16 cellular contexts compared by ENCODE assay signal in genomic region chr2:191604154-191604553, GRCh38.
A peak's percentile ranks its signal among the peaks of the same experiment; 100 is the strongest.
DNase-seq lines count a peak whose midpoint lies in the region; ATAC-seq, FAIRE-seq and TF ChIP-seq lines count a peak whose summit lies in the region.
"Had no signal": no experiment of that assay in that cellular context is flagged by ENCODE, and none has a peak within 500 bp of the region (broad histone marks: within the 10 kb centered on the region; RNA-seq: fewer than 3 reads in every experiment).

No MANE protein-coding gene starts in this region.

- no peaks in the 10 kb centered on the region for H3K9me3 ChIP-seq in IMR-90 (ENCODE audit: control insufficient read depth, insufficient read depth, low read length)
- H3K9me3 ChIP-seq in astrocyte (ENCODE audit: insufficient read depth, low read depth, low read length): no peaks in the 10 kb centered on the region
- no peaks in the 10 kb centered on the region for H3K9me3 ChIP-seq in heart left ventricle
- H3K9me3 ChIP-seq: BLaER1, Caco-2 had no signal

- H3K36me3 Mint-ChIP-seq in astrocyte (ENCODE audit: low read depth, unreplicated experiment) (no peaks in the 10 kb centered on the region), HFFc6 (ENCODE audit: low read depth) (no peaks in the 10 kb centered on the region)
- H3K36me3 Mint-ChIP-seq: CD8-positive, alpha-beta memory T cell had no signal

- no peaks in the 10 kb centered on the region for H3K27me3 ChIP-seq in IMR-90 (ENCODE audit: control insufficient read depth, insufficient read depth, low read length)
- no peaks in the 10 kb centered on the region for H3K27me3 ChIP-seq in astrocyte (ENCODE audit: insufficient read depth, low read length)
- peaks cover 0 to 11% (median 0%) of the 10 kb centered on the region in 9 donors for H3K27me3 ChIP-seq in heart left ventricle
- H3K27me3 ChIP-seq: BLaER1 had no signal

- peak; percentile 39 for FAIRE-seq in astrocyte (lab: Jason Lieb, UNC)
- FAIRE-seq: GM12878, GM18507 had no signal

- ATAC-seq in IMR-90 (ENCODE audit: low read depth) (no peak), heart left ventricle (no peak)
- ATAC-seq: GM12878 had no signal

- H3K18ac ChIP-seq in IMR-90 (ENCODE audit: low read depth, low read length): no peak overlapping the region

- dilution Hi-C loops in IMR-90 (cut with HindIII; ENCODE audit: low sequenced_read_pairs, unreplicated experiment): no loop called here

- no peaks in the 10 kb centered on the region for H3K4me1 ChIP-seq in IMR-90 (ENCODE audit: control insufficient read depth, insufficient read depth, low read length)
- H3K4me1 ChIP-seq in astrocyte (ENCODE audit: insufficient read depth, low read length): no peaks in the 10 kb centered on the region
- H3K4me1 ChIP-seq in heart left ventricle: no peaks in the 10 kb centered on the region
- H3K4me1 ChIP-seq: BLaER1 had no signal

- H3K4me2 ChIP-seq in IMR-90 (ENCODE audit: low read depth, low read length) (no peak overlapping the region), astrocyte (ENCODE audit: low read length) (no peak overlapping the region)
- H3K4me2 ChIP-seq: BLaER1 had no signal

- POLR2A ChIA-PET in IMR-90 (lab: Charles Lee; ENCODE audit: unreplicated experiment): no interaction called here

- H3K4me3 ChIP-seq in IMR-90 (ENCODE audit: insufficient read depth, low read depth, low read length) (no peak overlapping the region), astrocyte (ENCODE audit: insufficient read depth, low read depth, low read length) (no peak overlapping the region), heart left ventricle (no peak overlapping the region)
- H3K4me3 ChIP-seq: BLaER1, GM12878, GM23248 had no signal

- H3K79me2 ChIP-seq in astrocyte (ENCODE audit: insufficient read depth, low read length): no peaks in the 10 kb centered on the region

- intact Hi-C loops in IMR-90 (cut with micrococcal nuclease) (no loop called here), heart left ventricle (cut with DNase I) (no loop called here)

- no peak overlapping the region for H3K27ac ChIP-seq in IMR-90 (ENCODE audit: insufficient read depth, low read length)
- H3K27ac ChIP-seq in astrocyte (ENCODE audit: low read depth, low read length): no peak overlapping the region
- no peak overlapping the region for H3K27ac ChIP-seq in heart left ventricle
- H3K27ac ChIP-seq: BLaER1, GM23248 had no signal

- no peak overlapping the region for H3K4me3 Mint-ChIP-seq in astrocyte (ENCODE audit: unreplicated experiment)
- H3K4me3 Mint-ChIP-seq in HFFc6: no peak overlapping the region
- H3K4me3 Mint-ChIP-seq: CD8-positive, alpha-beta memory T cell had no signal

- no peaks in the 10 kb centered on the region for H3K9me1 ChIP-seq in IMR-90 (ENCODE audit: insufficient read depth, low read length)

- H3K9ac ChIP-seq in IMR-90 (ENCODE audit: low read depth, low read length): no peak overlapping the region
- no peak overlapping the region for H3K9ac ChIP-seq in astrocyte (ENCODE audit: low read length)
- H3K9ac ChIP-seq: BLaER1, GM23248 had no signal

- H3K56ac ChIP-seq in IMR-90 (ENCODE audit: extremely low read depth, insufficient read depth, low read length): no peak overlapping the region

- H3K27ac Mint-ChIP-seq in astrocyte (ENCODE audit: unreplicated experiment): no peak overlapping the region
- H3K27ac Mint-ChIP-seq in HFFc6: no peak overlapping the region
- H3K27ac Mint-ChIP-seq: CD8-positive, alpha-beta memory T cell had no signal

- peak overlapping the region; percentile 27; the same call in 1 of the 2 replicates for H2AK5ac ChIP-seq in IMR-90 (ENCODE audit: low read depth, low read length)

- TF ChIP-seq POLR2A in IMR-90 (IDR thresholded peaks at IDR 0.05; ENCODE audit: low read depth, low read length): no peak
- TF ChIP-seq POLR2A in heart left ventricle (IDR thresholded peaks at IDR 0.05): no peak

- H2AK9ac ChIP-seq in IMR-90 (replicated peaks; ENCODE audit: low read depth, low read length, poor library complexity): no peak overlapping the region

- H3K27me3 Mint-ChIP-seq in astrocyte (ENCODE audit: low read depth, unreplicated experiment) (no peaks in the 10 kb centered on the region), HFFc6 (ENCODE audit: insufficient read depth) (no peaks in the 10 kb centered on the region; the same call in 1 of the 2 replicates)

- no peak overlapping the region for H2BK5ac ChIP-seq in IMR-90 (ENCODE audit: low read depth, low read length, poor library complexity, severe bottlenecking)

- CTCF ChIA-PET in IMR-90 (lab: Yijun Ruan, JAX): no interaction called here

- H2BK20ac ChIP-seq in IMR-90 (ENCODE audit: low read depth, low read length): no peak overlapping the region

- H3K4ac ChIP-seq in IMR-90 (ENCODE audit: low read depth, low read length): no peak overlapping the region

- H4K20me1 ChIP-seq in IMR-90 (ENCODE audit: insufficient read depth, low read length) (no peaks in the 10 kb centered on the region), astrocyte (ENCODE audit: insufficient read depth, low read length) (no peaks in the 10 kb centered on the region)
- H4K20me1 ChIP-seq: BLaER1 had no signal

- no TSS peak for BruUV-seq in IMR-90 (replicated peaks; lab: Mats Ljungman, UMichigan)

- no peak overlapping the region for H2BK120ac ChIP-seq in IMR-90 (ENCODE audit: low read depth, low read length)

- no peak overlapping the region for H4K91ac ChIP-seq in IMR-90 (ENCODE audit: insufficient read depth, low read depth, low read length)

- TF ChIP-seq CTCF in IMR-90 (conservative IDR thresholded peaks at IDR 0.05; ENCODE audit: low read depth, low read length) (no peak), astrocyte (IDR thresholded peaks at IDR 0.05; ENCODE audit: insufficient read depth, low read depth, low read length) (no peak), HFFc6 (IDR thresholded peaks at IDR 0.05) (no peak), heart left ventricle (IDR thresholded peaks at IDR 0.05) (no peak)

- no peak overlapping the region for H3K14ac ChIP-seq in IMR-90 (replicated peaks; ENCODE audit: low read depth, low read length)

- H3K79me1 ChIP-seq in IMR-90 (ENCODE audit: low read depth in 1 of 2, low read length in 2 of 2): no peaks in the 10 kb centered on the region

- in situ Hi-C loops in IMR-90 (cut with MboI; ENCODE audit: low sequenced_read_pairs): no loop called here

- DNase-seq in NCI-H524 (lab: John Stamatoyannopoulos, UW): peak; percentile 34 to 72
- DNase-seq in NCI-H524 treated with DMSO at 0.1 percent for 48 hours (lab: John Stamatoyannopoulos, UW): no peak
- no peak for DNase-seq in IMR-90
- DNase-seq in astrocyte (ENCODE audit: low read depth): no peak
- DNase-seq in ecto neural progenitor cell (ENCODE audit: low spot score): no peak
- DNase-seq in HFFc6: no peak
- no peak for DNase-seq in heart left ventricle
- DNase-seq: 8988T; AML-193; Caco-2; CD8-positive, alpha-beta memory T cell; GM23248; H7 had no signal

- no peak for TF ChIP-seq RAD21 in IMR-90 (IDR thresholded peaks at IDR 0.05; ENCODE audit: low read length)

- H3K4me1 Mint-ChIP-seq in astrocyte (ENCODE audit: low read depth, unreplicated experiment): peaks cover 8% of the 10 kb centered on the region
- peaks cover 15% of the 10 kb centered on the region for H3K4me1 Mint-ChIP-seq in HFFc6 (ENCODE audit: low read depth)

- WGBS in IMR-90 (ENCODE audit: extremely low coverage in 2 of 2, insufficient read length in 1 of 2), 2 experiments: no CpG with 5 or more reads among the region's 4 CpGs
- WGBS in heart left ventricle, 4 donors: 86 to 91% (median 88%) methylated on average over 4 of the region's 4 CpGs

- H3K9me3 Mint-ChIP-seq in astrocyte (ENCODE audit: unreplicated experiment) (peaks cover 2% of the 10 kb centered on the region), HFFc6 (no peaks in the 10 kb centered on the region)
- H3K9me3 Mint-ChIP-seq: CD8-positive, alpha-beta memory T cell had no signal

- H4K8ac ChIP-seq in IMR-90 (ENCODE audit: low read depth in 2 of 2, low read length in 2 of 2): no peak overlapping the region

- H2AFZ ChIP-seq in IMR-90 (replicated peaks; ENCODE audit: low read length, poor library complexity) (peak overlapping the region; percentile 72), astrocyte (ENCODE audit: low read depth, low read length) (no peak overlapping the region)
- H2AFZ ChIP-seq: GM23248 had no signal

- no peak overlapping the region for H3K23ac ChIP-seq in IMR-90 (ENCODE audit: low read depth, low read length)

- no peak overlapping the region for H4K5ac ChIP-seq in IMR-90 (ENCODE audit: low read depth, low read length)

- H3K36me3 ChIP-seq in IMR-90 (ENCODE audit: control insufficient read depth, insufficient read depth, low read length): no peaks in the 10 kb centered on the region
- H3K36me3 ChIP-seq in astrocyte (ENCODE audit: insufficient read depth, low read length): no peaks in the 10 kb centered on the region
- no peaks in the 10 kb centered on the region for H3K36me3 ChIP-seq in heart left ventricle
- H3K36me3 ChIP-seq: BLaER1 had no signal

- H2BK15ac ChIP-seq in IMR-90 (ENCODE audit: low read depth, low read length): no peak overlapping the region; the same call in 2 of the 3 replicates

TF ChIP-seq in IMR-90, 13 proteins besides CTCF, POLR2A, EP300 and RAD21 (continues in another document):
- no peak for TF ChIP-seq BHLHE40 (IDR thresholded peaks at IDR 0.05; ENCODE audit: low read depth, low read length)
- no peak for TF ChIP-seq CEBPB (IDR thresholded peaks at IDR 0.05; ENCODE audit: low read depth, low read length)
- no peak for TF ChIP-seq ELK1 (IDR thresholded peaks at IDR 0.05; ENCODE audit: borderline replicate concordance, low read depth, low read length)
- TF ChIP-seq RFX5 (IDR thresholded peaks at IDR 0.05; ENCODE audit: low read depth, low read length): no peak
- TF ChIP-seq NFE2L2 (IDR thresholded peaks at IDR 0.05; ENCODE audit: low read depth, low read length): no peak
- no peak for TF ChIP-seq MXI1 (IDR thresholded peaks at IDR 0.05; ENCODE audit: borderline replicate concordance, low read depth, low read length)
- TF ChIP-seq MAFK (IDR thresholded peaks at IDR 0.05; ENCODE audit: low read depth, low read length): no peak
- TF ChIP-seq SMC3 (IDR thresholded peaks at IDR 0.05; ENCODE audit: low read depth, low read length): no peak

Comparison
In these comparisons a context has a peak if more than half of its experiments do, and no peak if none do; other contexts are left out.
1. DNase-seq: peak in NCI-H524 (2 of 2); none in NCI-H524 treated with DMSO at 0.1 percent for 48 hours (single experiment), IMR-90 (single experiment), astrocyte (single experiment), ecto neural progenitor cell (single experiment), HFFc6 (single experiment) and heart left ventricle (0 of 5).